Comparison of ENCODE assay signal across 14 cellular contexts in genomic region chr5:158967566-158967965, GRCh38.
DNase-seq lines count a peak whose midpoint lies in the region; ATAC-seq, FAIRE-seq and TF ChIP-seq lines count a peak whose summit lies in the region.
"Had no signal": no experiment of that assay in that cellular context is flagged by ENCODE, and none has a peak within 500 bp of the region (broad histone marks: within the 10 kb centered on the region; RNA-seq: fewer than 3 reads in every experiment).

No MANE protein-coding gene starts in this region.

- no peak for TF ChIP-seq CTCF in epithelial cell of esophagus (IDR thresholded peaks at IDR 0.05; ENCODE audit: insufficient read depth, low read depth, low read length, missing control alignments)

- ATAC-seq in T-helper 17 cell: no peak
- ATAC-seq: mucosa of descending colon had no signal

- H3K27me3 Mint-ChIP-seq in T-helper 17 cell: peaks cover 42% of the 10 kb centered on the region

- H3K9me3 ChIP-seq in T-helper 17 cell (ENCODE audit: control insufficient read depth, low read length, poor library complexity, severe bottlenecking): no peaks in the 10 kb centered on the region
- H3K9me3 ChIP-seq: mucosa of descending colon, SJCRH30 had no signal

- H3K36me3 Mint-ChIP-seq in T-helper 17 cell (ENCODE audit: low read depth): peaks cover 2% of the 10 kb centered on the region
- H3K36me3 Mint-ChIP-seq: activated naive CD4-positive, alpha-beta T cell treated with anti-CD3 and anti-CD28 coated beads, Interleukin-2, amount 10 ng/mL, durations not matched to agents 7 days and 5 days had no signal

- DNase-seq in GM19239 (ENCODE audit: insufficient read length, low spot score): no peak
- peak; percentile 46 to 75 for DNase-seq in NOMO-1 (lab: John Stamatoyannopoulos, UW; ENCODE audit: unreplicated experiment in 2 of 2)
- DNase-seq in epithelial cell of esophagus (ENCODE audit: low read depth): peak; percentile 94
- DNase-seq in skeletal muscle cell (ENCODE audit: low read depth): peak; percentile 78
- DNase-seq in T-helper 17 cell: no peak
- no peak for DNase-seq in NCI-H526 treated with DMSO at 0.1 percent for 48 hours (lab: John Stamatoyannopoulos, UW)
- DNase-seq in COLO668 (lab: John Stamatoyannopoulos, UW; ENCODE audit: unreplicated experiment): no peak
- DNase-seq: activated CD4-positive, alpha-beta T cell treated with anti-CD3 and anti-CD28 coated beads, Interleukin-2, amount 50 U/mL, for 48 hours; activated naive CD4-positive, alpha-beta T cell treated with anti-CD3 and anti-CD28 coated beads, Interleukin-2, amount 10 ng/mL, durations not matched to agents 7 days and 5 days; DMS79 treated with DMSO at 0.1 percent for 48 hours; dorsolateral prefrontal cortex; mucosa of descending colon; NCI-H2171 treated with DMSO at 0.1 percent for 48 hours; SJCRH30 had no signal

- H3K4me1 Mint-ChIP-seq in T-helper 17 cell: no peaks in the 10 kb centered on the region
- H3K4me1 Mint-ChIP-seq: activated naive CD4-positive, alpha-beta T cell treated with anti-CD3 and anti-CD28 coated beads, Interleukin-2, amount 10 ng/mL, durations not matched to agents 7 days and 5 days had no signal

- no peak overlapping the region for H3K4me3 Mint-ChIP-seq in T-helper 17 cell
- H3K4me3 Mint-ChIP-seq: activated naive CD4-positive, alpha-beta T cell treated with anti-CD3 and anti-CD28 coated beads, Interleukin-2, amount 10 ng/mL, durations not matched to agents 7 days and 5 days had no signal

- no peak overlapping the region for H3K27ac Mint-ChIP-seq in T-helper 17 cell
- H3K27ac Mint-ChIP-seq: activated naive CD4-positive, alpha-beta T cell treated with anti-CD3 and anti-CD28 coated beads, Interleukin-2, amount 10 ng/mL, durations not matched to agents 7 days and 5 days had no signal

- peak; percentile 64 for FAIRE-seq in GM19239 (lab: Jason Lieb, UNC)

- no peak overlapping the region for H3K4me3 ChIP-seq in epithelial cell of esophagus (ENCODE audit: low read length)
- H3K4me3 ChIP-seq in skeletal muscle cell (ENCODE audit: low read depth, low read length): no peak overlapping the region
- H3K4me3 ChIP-seq: dorsolateral prefrontal cortex, mucosa of descending colon, SJCRH30 had no signal

Comparison
In these comparisons a context has a peak if more than half of its experiments do, and no peak if none do; other contexts are left out.
1. DNase-seq: peak in NOMO-1 (2 of 2), epithelial cell of esophagus (single experiment) and skeletal muscle cell (single experiment); none in GM19239 (single experiment), T-helper 17 cell (0 of 3), NCI-H526 treated with DMSO at 0.1 percent for 48 hours (single experiment) and COLO668 (single experiment).